1 cellular context compared by ENCODE assay signal in genomic region chr11:95487391-95487790, GRCh38.
TF ChIP-seq lines count a peak whose summit lies in the region.

No MANE protein-coding gene starts in this region.

TF ChIP-seq in GM12878, 131 proteins besides CTCF, POLR2A, EP300 and RAD21 (continued from another document and continues in another):
- TF ChIP-seq SKIL (IDR thresholded peaks at IDR 0.05; ENCODE audit: low read depth, poor library complexity, severe bottlenecking), result peak; percentile 45
- TF ChIP-seq POLR2AphosphoS2 (IDR thresholded peaks at IDR 0.05; ENCODE audit: low read depth, low read length), result no peak
- TF ChIP-seq IRF5 (IDR thresholded peaks at IDR 0.05; ENCODE audit: borderline replicate concordance), result peak; percentile 33; the same call in 1 of the 2 replicates
- TF ChIP-seq EGR1 (IDR thresholded peaks at IDR 0.05; ENCODE audit: borderline replicate concordance in 1 of 2, low read depth in 2 of 2, low read length in 2 of 2), result no peak
- no peak for TF ChIP-seq HDAC6 (IDR thresholded peaks at IDR 0.05; ENCODE audit: unreplicated experiment)
- no peak for TF ChIP-seq ZSCAN29 (IDR thresholded peaks at IDR 0.05)
- peak; percentile 51 to 78; a peak in 3 of 4 replicates for TF ChIP-seq IKZF2 (IDR thresholded peaks at IDR 0.05)
- no peak for TF ChIP-seq FOS (IDR thresholded peaks at IDR 0.05; ENCODE audit: borderline replicate concordance, extremely low read depth, insufficient read length)
- TF ChIP-seq CBFB (IDR thresholded peaks at IDR 0.05; ENCODE audit: low read depth), result no peak
- no peak for TF ChIP-seq ZNF207 (IDR thresholded peaks at IDR 0.05; ENCODE audit: borderline replicate concordance)
- TF ChIP-seq NR2C2 (IDR thresholded peaks at IDR 0.05; ENCODE audit: borderline replicate concordance, control insufficient read depth, insufficient read length, low read depth), result no peak
- no peak for TF ChIP-seq CHD1 (IDR thresholded peaks at IDR 0.05; ENCODE audit: low read depth, low read length)
- peak; percentile 75 for TF ChIP-seq RUNX3 (IDR thresholded peaks at IDR 0.05; ENCODE audit: low read length)
- TF ChIP-seq BMI1 (IDR thresholded peaks at IDR 0.05; ENCODE audit: borderline replicate concordance), result no peak
- TF ChIP-seq ZBTB40 (IDR thresholded peaks at IDR 0.05; ENCODE audit: borderline replicate concordance), result no peak
- TF ChIP-seq, protein P1, sequence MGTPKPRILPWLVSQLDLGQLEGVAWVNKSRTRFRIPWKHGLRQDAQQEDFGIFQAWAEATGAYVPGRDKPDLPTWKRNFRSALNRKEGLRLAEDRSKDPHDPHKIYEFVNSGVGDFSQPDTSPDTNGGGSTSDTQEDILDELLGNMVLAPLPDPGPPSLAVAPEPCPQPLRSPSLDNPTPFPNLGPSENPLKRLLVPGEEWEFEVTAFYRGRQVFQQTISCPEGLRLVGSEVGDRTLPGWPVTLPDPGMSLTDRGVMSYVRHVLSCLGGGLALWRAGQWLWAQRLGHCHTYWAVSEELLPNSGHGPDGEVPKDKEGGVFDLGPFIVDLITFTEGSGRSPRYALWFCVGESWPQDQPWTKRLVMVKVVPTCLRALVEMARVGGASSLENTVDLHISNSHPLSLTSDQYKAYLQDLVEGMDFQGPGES (IDR thresholded peaks at IDR 0.05), result no peak
- no peak for TF ChIP-seq CEBPZ (IDR thresholded peaks at IDR 0.05; ENCODE audit: low read depth, low read length)
- TF ChIP-seq SUZ12 (IDR thresholded peaks at IDR 0.05; ENCODE audit: unreplicated experiment), result no peak
- no peak for TF ChIP-seq E2F8 (IDR thresholded peaks at IDR 0.05; ENCODE audit: low read depth, partially characterized antibody)
- TF ChIP-seq ZZZ3 (IDR thresholded peaks at IDR 0.05; ENCODE audit: control insufficient read depth, insufficient read length, low read depth), result no peak
- no peak; the same call in 1 of the 2 replicates for TF ChIP-seq NR2F1 (conservative IDR thresholded peaks at IDR 0.05)
- TF ChIP-seq ZNF24 (IDR thresholded peaks at IDR 0.05), result peak; percentile 93
- TF ChIP-seq, protein P2, sequence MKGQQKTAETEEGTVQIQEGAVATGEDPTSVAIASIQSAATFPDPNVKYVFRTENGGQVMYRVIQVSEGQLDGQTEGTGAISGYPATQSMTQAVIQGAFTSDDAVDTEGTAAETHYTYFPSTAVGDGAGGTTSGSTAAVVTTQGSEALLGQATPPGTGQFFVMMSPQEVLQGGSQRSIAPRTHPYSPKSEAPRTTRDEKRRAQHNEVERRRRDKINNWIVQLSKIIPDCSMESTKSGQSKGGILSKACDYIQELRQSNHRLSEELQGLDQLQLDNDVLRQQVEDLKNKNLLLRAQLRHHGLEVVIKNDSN (IDR thresholded peaks at IDR 0.05; ENCODE audit: borderline replicate concordance, extremely low read length, insufficient read depth, low read depth, low read length), result no peak
- no peak for TF ChIP-seq ASH2L (IDR thresholded peaks at IDR 0.05; ENCODE audit: borderline replicate concordance, low read depth)
- TF ChIP-seq SREBF1 (IDR thresholded peaks at IDR 0.05; ENCODE audit: low read length), result no peak
- no peak for TF ChIP-seq CHD2 (IDR thresholded peaks at IDR 0.05; ENCODE audit: borderline replicate concordance, low read depth, low read length)
- TF ChIP-seq SRF (IDR thresholded peaks at IDR 0.05; ENCODE audit: low read depth in 2 of 2, low read length in 2 of 2), result no peak
- TF ChIP-seq ZNF217 (IDR thresholded peaks at IDR 0.05), result peak; percentile 82; the same call in 1 of the 2 replicates
- no peak for TF ChIP-seq ZNF622 (IDR thresholded peaks at IDR 0.05)
- TF ChIP-seq ZBTB33 (IDR thresholded peaks at IDR 0.05), result no peak
- no peak for TF ChIP-seq USF2 (IDR thresholded peaks at IDR 0.05; ENCODE audit: borderline replicate concordance, low read depth, low read length)
- 0 out of 2 replicates have a peak, but pooled peaks have one; percentile 29 for TF ChIP-seq CREB1 (IDR thresholded peaks at IDR 0.05; ENCODE audit: low read depth)
- TF ChIP-seq, protein P3, sequence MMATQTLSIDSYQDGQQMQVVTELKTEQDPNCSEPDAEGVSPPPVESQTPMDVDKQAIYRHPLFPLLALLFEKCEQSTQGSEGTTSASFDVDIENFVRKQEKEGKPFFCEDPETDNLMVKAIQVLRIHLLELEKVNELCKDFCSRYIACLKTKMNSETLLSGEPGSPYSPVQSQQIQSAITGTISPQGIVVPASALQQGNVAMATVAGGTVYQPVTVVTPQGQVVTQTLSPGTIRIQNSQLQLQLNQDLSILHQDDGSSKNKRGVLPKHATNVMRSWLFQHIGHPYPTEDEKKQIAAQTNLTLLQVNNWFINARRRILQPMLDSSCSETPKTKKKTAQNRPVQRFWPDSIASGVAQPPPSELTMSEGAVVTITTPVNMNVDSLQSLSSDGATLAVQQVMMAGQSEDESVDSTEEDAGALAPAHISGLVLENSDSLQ (IDR thresholded peaks at IDR 0.05), result no peak
- no peak for TF ChIP-seq KDM1A (IDR thresholded peaks at IDR 0.05; ENCODE audit: borderline replicate concordance)
